In genomic region chr22:43185860-43186261, GRCh38 we compare ENCODE assay signal across 1 cellular context.
TF ChIP-seq lines count a peak whose summit lies in the region.

No MANE protein-coding gene starts in this region.

TF ChIP-seq in GM23338, 12 proteins besides CTCF, POLR2A, EP300 and RAD21 (continued from another document):
- TF ChIP-seq ZNF462 (CRISPR knock-in tag; IDR thresholded peaks at IDR 0.05) (no peak), STAT1 (IDR thresholded peaks at IDR 0.05; ENCODE audit: unreplicated experiment) (no peak), EZH2 (IDR thresholded peaks at IDR 0.05; ENCODE audit: low read depth, unreplicated experiment) (no peak)
TF ChIP-seq in GM23338: peak in this region for 0.
